ENCODE assay signal across 24 cellular contexts in the genomic region with DNA sequence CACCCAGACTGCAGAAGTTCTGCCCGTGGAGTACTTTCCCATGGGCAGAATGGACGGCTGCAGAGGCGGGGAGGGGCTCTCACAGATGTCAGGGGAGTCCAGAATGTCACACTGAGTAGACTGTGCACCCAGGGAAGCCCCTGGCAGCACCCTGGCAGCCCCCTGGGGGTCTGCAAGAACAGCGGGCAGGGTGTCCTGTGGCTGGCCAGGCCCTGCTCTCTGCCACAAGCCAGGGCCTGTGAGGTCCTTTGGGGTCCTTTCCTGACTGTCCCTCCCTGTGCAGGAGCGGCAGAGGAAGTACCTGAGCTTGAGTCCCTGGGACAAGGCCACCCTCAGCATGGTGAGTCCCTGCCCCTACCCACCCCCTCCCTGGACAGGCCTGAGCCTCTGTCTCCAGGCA. TPM values are rescaled to one million over a fixed set of nuclear protein-coding genes. Genes with fewer than 3 reads are reported as not detected.
DNase-seq lines count a peak whose midpoint lies in the region; ATAC-seq, FAIRE-seq and TF ChIP-seq lines count a peak whose summit lies in the region.
"Had no signal": no experiment of that assay in that cellular context is flagged by ENCODE, and none has a peak within 500 bp of the region (broad histone marks: within the 10 kb centered on the region; RNA-seq: fewer than 3 reads in every experiment).

No MANE protein-coding gene starts in this region.

- intact Hi-C loops in Right ventricle myocardium inferior (cut with DNase I) (no loop called here), right cardiac atrium (cut with DNase I) (loop anchor here in 3 of 4 donors (2.0 to 10.0 kb wide), 2 partner anchors 110 to 114 kb away; a partner anchor contains a TSS)

- H3K36me3 ChIP-seq in NT2/D1 (ENCODE audit: insufficient read depth, insufficient read length, low read length) = no peaks in the 10 kb centered on the region
- H3K36me3 ChIP-seq: BE2C; BLaER1 treated with 17β-estradiol and CSF1 and Interleukin-3, amounts not matched to agents 10 nM and 100 nM; HAP-1 had no signal

- POLR2A ChIA-PET in RWPE1 (lab: Yijun Ruan, JAX; ENCODE audit: low non-redundant PET) = no interaction called here

- WGBS in right cardiac atrium = 91% methylated on average over 5 of the region's 5 CpGs

- H3K27ac ChIP-seq in right cardiac atrium (ENCODE audit: low read length) (no peak overlapping the region), RWPE1 (peak overlapping the region; percentile 5; the same call in 1 of the 2 replicates)
- H3K27ac ChIP-seq: A549 had no signal

- FAIRE-seq in urothelium cell line (lab: Jason Lieb, UNC) = no peak
- FAIRE-seq: A549, D721Med, H54 had no signal

- peak overlapping the region; percentile 32 for H3K9ac ChIP-seq in NT2/D1 (ENCODE audit: insufficient read length, low read depth)

- no peak for TF ChIP-seq CTCF in RWPE1 (conservative IDR thresholded peaks at IDR 0.05; ENCODE audit: low read depth)

- CTCF ChIA-PET in RWPE1 (lab: Yijun Ruan, JAX) = interaction anchor here (0.9 to 1.1 kb wide), 2 partner anchors 9 to 111 kb away, joined by 3 to 7 read pairs; no protein-coding TSS in a partner anchor

- H3K27me3 ChIP-seq in right cardiac atrium (ENCODE audit: control insufficient read depth, insufficient read depth) (no peaks in the 10 kb centered on the region), NT2/D1 (ENCODE audit: insufficient read depth, insufficient read length) (no peaks in the 10 kb centered on the region)
- H3K27me3 ChIP-seq: BE2C; BLaER1 treated with 17β-estradiol and CSF1 and Interleukin-3, amounts not matched to agents 10 nM and 100 nM had no signal

- no peaks in the 10 kb centered on the region for H3K4me1 ChIP-seq in right cardiac atrium (ENCODE audit: control insufficient read depth, insufficient read depth, low read length)
- H3K4me1 ChIP-seq in NT2/D1 (ENCODE audit: insufficient read depth, insufficient read length) = peaks cover 31% of the 10 kb centered on the region
- H3K4me1 ChIP-seq: HAP-1 had no signal

- ATAC-seq in Right ventricle myocardium inferior (no peak), right cardiac atrium (no peak), GM19023 (IDR thresholded peaks at IDR 0.05; ENCODE audit: unreplicated experiment) (no peak)

- no peak overlapping the region for H3K4me3 ChIP-seq in right cardiac atrium (ENCODE audit: low read length)
- H3K4me3 ChIP-seq in NT2/D1 (ENCODE audit: insufficient read length, low read depth) = no peak overlapping the region
- H3K4me3 ChIP-seq: A549, HAP-1 had no signal

- H3K9me3 ChIP-seq in right cardiac atrium (ENCODE audit: control insufficient read depth, low read length) (no peaks in the 10 kb centered on the region), NT2/D1 (ENCODE audit: insufficient read depth, low read length) (no peaks in the 10 kb centered on the region)
- H3K9me3 ChIP-seq: A549; BE2C; BLaER1 treated with 17β-estradiol and CSF1 and Interleukin-3, amounts not matched to agents 10 nM and 100 nM; HAP-1 had no signal

- DNase-seq in Right ventricle myocardium inferior (ENCODE audit: missing footprints) = peak; percentile 42
- no peak for DNase-seq in right cardiac atrium
- DNase-seq in NT2/D1 (ENCODE audit: low read depth, low spot score) = no peak
- no peak for DNase-seq in RWPE1 (ENCODE audit: low spot score)
- DNase-seq in nucleus accumbens (lab: John Stamatoyannopoulos, UW) = no peak
- DNase-seq in urothelium cell line (ENCODE audit: low spot score) = no peak
- DNase-seq: 8988T; ACHN; AML-193; BE2C; CD4-positive, alpha-beta T cell; CD8-positive, alpha-beta memory T cell; DMS 273 treated with DMSO at 0.1 percent for 48 hours; DMS79; EL; GDM1; GOT3; HFFc6 had no signal

RNA-seq across cellular contexts. Expression of a gene that starts 6.1 kb away (rescaled TPM):
- total RNA-seq in Right ventricle myocardium inferior (1.2 TPM), right cardiac atrium (1 to 10 TPM in 2 of 4 donors, under 1 TPM in 2; 0.49 to 2.8 (median 1.2) TPM)
- polyA plus RNA-seq in right cardiac atrium = 0.84 TPM
